8 cellular contexts compared by ENCODE assay signal in the genomic region with DNA sequence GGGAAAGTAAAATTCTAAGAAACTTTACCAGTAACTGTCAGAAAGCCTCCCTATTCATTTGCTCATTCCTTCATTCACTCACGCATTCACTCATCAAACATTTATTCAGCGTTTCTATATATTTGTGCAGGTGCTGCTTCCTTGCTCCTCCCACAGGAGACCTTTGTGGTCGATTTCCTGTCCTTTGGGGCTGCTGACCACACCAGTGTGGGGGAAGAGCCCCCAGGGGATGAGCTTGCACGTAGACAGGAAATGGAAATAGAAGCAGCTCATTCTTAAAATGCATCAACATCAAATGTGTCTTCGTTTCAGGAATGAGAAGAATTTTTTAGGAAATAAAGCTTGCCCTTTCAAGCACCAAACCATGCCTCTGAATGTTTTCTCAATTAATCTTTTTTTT. TPM values are rescaled to one million over a fixed set of nuclear protein-coding genes. Genes with fewer than 3 reads are reported as not detected.
DNase-seq lines count a peak whose midpoint lies in the region; ATAC-seq, FAIRE-seq and TF ChIP-seq lines count a peak whose summit lies in the region.

No MANE protein-coding gene starts in this region.

- no peak for TF ChIP-seq POLR2A in H54 (IDR thresholded peaks at IDR 0.05; ENCODE audit: low read depth, low read length)

- no peaks in the 10 kb centered on the region for H3K36me3 Mint-ChIP-seq in activated CD4-positive, alpha-beta memory T cell treated with anti-CD3 and anti-CD28 coated beads, Interleukin-2, amount 10 ng/mL, durations not matched to agents 7 days and 5 days (ENCODE audit: low read depth)
- H3K36me3 Mint-ChIP-seq in osteocyte (ENCODE audit: unreplicated experiment), result no peaks in the 10 kb centered on the region

- FAIRE-seq in H54 (lab: Jason Lieb, UNC), result no peak

- H3K4me1 Mint-ChIP-seq in activated CD4-positive, alpha-beta memory T cell treated with anti-CD3 and anti-CD28 coated beads, Interleukin-2, amount 10 ng/mL, durations not matched to agents 7 days and 5 days, result peaks cover 51% of the 10 kb centered on the region
- peaks cover 36% of the 10 kb centered on the region for H3K4me1 Mint-ChIP-seq in osteocyte (ENCODE audit: unreplicated experiment)

- no peaks in the 10 kb centered on the region for H3K9me3 Mint-ChIP-seq in activated CD4-positive, alpha-beta memory T cell treated with anti-CD3 and anti-CD28 coated beads, Interleukin-2, amount 10 ng/mL, durations not matched to agents 7 days and 5 days
- H3K9me3 Mint-ChIP-seq in osteocyte (ENCODE audit: unreplicated experiment), result no peaks in the 10 kb centered on the region

- peak; percentile 49 for ATAC-seq in HG03354 (IDR thresholded peaks at IDR 0.05; ENCODE audit: poor library complexity, severe bottlenecking, unreplicated experiment)

- no peak for TF ChIP-seq CTCF in osteocyte (IDR thresholded peaks at IDR 0.05)

- CTCF ChIA-PET in activated CD4-positive, alpha-beta memory T cell treated with anti-CD3 and anti-CD28 coated beads, Interleukin-2, amount 10 ng/mL, durations not matched to agents 7 days and 5 days (lab: Charles Lee), result interaction anchor here (0.6 to 1.1 kb wide), 5 partner anchors 37 to 227 kb away, joined by 3 to 4 read pairs (median 3); no protein-coding TSS in a partner anchor

- H3K27ac Mint-ChIP-seq in activated CD4-positive, alpha-beta memory T cell treated with anti-CD3 and anti-CD28 coated beads, Interleukin-2, amount 10 ng/mL, durations not matched to agents 7 days and 5 days, result peak overlapping the region; percentile 70
- peak overlapping the region; percentile 93 for H3K27ac Mint-ChIP-seq in osteocyte (ENCODE audit: unreplicated experiment)

- POLR2A ChIA-PET in activated CD4-positive, alpha-beta memory T cell treated with anti-CD3 and anti-CD28 coated beads, Interleukin-2, amount 10 ng/mL, durations not matched to agents 7 days and 5 days (lab: Charles Lee), result interaction anchor here (1.8 kb wide), 1 partner anchor 10 kb away, joined by 5 read pairs; a partner anchor contains a TSS

- no peaks in the 10 kb centered on the region for H3K27me3 Mint-ChIP-seq in activated CD4-positive, alpha-beta memory T cell treated with anti-CD3 and anti-CD28 coated beads, Interleukin-2, amount 10 ng/mL, durations not matched to agents 7 days and 5 days
- H3K27me3 Mint-ChIP-seq in osteocyte (ENCODE audit: unreplicated experiment), result no peaks in the 10 kb centered on the region

- DNase-seq in stimulated activated CD4-positive, alpha-beta T cell treated with anti-CD3 and anti-CD28 coated beads, TNF-alpha, amount 100 ng/mL, for 48 hours (ENCODE audit: low read depth in 3 of 3), result peak in 2 of 3 donors; percentile 23 to 43
- DNase-seq in stimulated activated CD4-positive, alpha-beta T cell treated with anti-CD3 and anti-CD28 coated beads, Interleukin-4, amount 100 ng/mL, for 1 hour, result no peak
- peak; percentile 60 for DNase-seq in activated CD4-positive, alpha-beta memory T cell treated with anti-CD3 and anti-CD28 coated beads, Interleukin-2, amount 10 ng/mL, durations not matched to agents 7 days and 5 days
- DNase-seq in osteocyte (ENCODE audit: extremely low spot score, unreplicated experiment) (peak; percentile 91), NCI-H1092 treated with DMSO at 0.1 percent for 48 hours (lab: John Stamatoyannopoulos, UW) (no peak), HCEC 1CT (no peak), H54 (ENCODE audit: insufficient read length, low spot score) (no peak)

- H3K4me3 Mint-ChIP-seq in activated CD4-positive, alpha-beta memory T cell treated with anti-CD3 and anti-CD28 coated beads, Interleukin-2, amount 10 ng/mL, durations not matched to agents 7 days and 5 days, result peak overlapping the region; percentile 47
- peak overlapping the region; percentile 63 for H3K4me3 Mint-ChIP-seq in osteocyte (ENCODE audit: unreplicated experiment)

RNA-seq across cellular contexts. Expression of a gene that starts 9.6 kb away (rescaled TPM):
- total RNA-seq in activated CD4-positive, alpha-beta memory T cell treated with anti-CD3 and anti-CD28 coated beads, Interleukin-2, amount 10 ng/mL, durations not matched to agents 7 days and 5 days, result 1 to 10 TPM; 2.0 to 2.2 TPM
- total RNA-seq in osteocyte, result not detected in 2 replicates

RNA-seq across cellular contexts. Expression of a gene that starts 58.8 kb away (rescaled TPM):
- under 1 TPM in 1 of 2 experiments, not detected in 1; 0.13 TPM for total RNA-seq in activated CD4-positive, alpha-beta memory T cell treated with anti-CD3 and anti-CD28 coated beads, Interleukin-2, amount 10 ng/mL, durations not matched to agents 7 days and 5 days
- not detected in 2 replicates for total RNA-seq in osteocyte

Comparison
In these comparisons a context has a peak if more than half of its experiments do, and no peak if none do; other contexts are left out.
1. DNase-seq: peak in stimulated activated CD4-positive, alpha-beta T cell treated with anti-CD3 and anti-CD28 coated beads, TNF-alpha, amount 100 ng/mL, for 48 hours (2 of 3), activated CD4-positive, alpha-beta memory T cell treated with anti-CD3 and anti-CD28 coated beads, Interleukin-2, amount 10 ng/mL, durations not matched to agents 7 days and 5 days (single experiment) and osteocyte (single experiment); none in stimulated activated CD4-positive, alpha-beta T cell treated with anti-CD3 and anti-CD28 coated beads, Interleukin-4, amount 100 ng/mL, for 1 hour (single experiment), NCI-H1092 treated with DMSO at 0.1 percent for 48 hours (single experiment), HCEC 1CT (single experiment) and H54 (single experiment).